Comparison of ENCODE assay signal across 22 cellular contexts in the genomic region with DNA sequence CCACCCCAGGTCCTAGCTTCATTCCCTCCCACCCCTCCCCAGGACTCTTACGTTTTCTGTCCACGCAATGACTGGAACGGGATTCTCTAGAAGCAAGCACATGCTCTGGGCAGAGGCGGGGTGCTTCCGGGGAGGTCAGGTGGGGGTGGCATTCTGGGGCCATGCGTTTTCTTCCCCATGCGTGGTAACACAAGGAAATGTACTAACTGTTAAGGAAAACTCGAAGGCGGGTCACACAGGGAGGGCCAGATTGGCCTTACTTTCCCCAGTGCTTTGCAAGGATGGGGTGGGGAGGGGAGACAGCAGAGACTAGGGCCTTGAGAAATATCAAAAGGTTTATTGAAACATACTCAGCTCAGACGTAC.
"Had no signal": no experiment of that assay in that cellular context is flagged by ENCODE, and none has a peak within 500 bp of the region (broad histone marks: within the 10 kb centered on the region; RNA-seq: fewer than 3 reads in every experiment).

No MANE protein-coding gene starts in this region.

- H3K9me3 ChIP-seq: ascending aorta, breast epithelium, heart right ventricle, thyroid gland, upper lobe of right lung had no signal

- H3K36me3 Mint-ChIP-seq: naive B cell; stimulated activated naive B cell treated with anti-CD40 and anti-IgM and Interleukin-4, amounts not matched to agents 10 μg/mL and 1 μg/mL and 100 μg/mL, for 72 hours had no signal

- H3K27ac Mint-ChIP-seq: activated naive CD4-positive, alpha-beta T cell treated with anti-CD3 and anti-CD28 coated beads, Interleukin-2, amount 50 U/mL, for 24 hours; naive B cell; stimulated activated naive B cell treated with anti-CD40 and anti-IgM and Interleukin-4, amounts not matched to agents 10 μg/mL and 1 μg/mL and 100 μg/mL, for 72 hours; T-cell; T-helper 2 cell treated with Interferon-gamma antibody and Interleukin-4, amounts not matched to agents 5 μg/mL and 100 μg/mL, for 36 hours had no signal

- H3K27ac ChIP-seq: ascending aorta, heart right ventricle, upper lobe of right lung had no signal

- H3K36me3 ChIP-seq: ascending aorta, breast epithelium, upper lobe of right lung had no signal

- H3K27me3 ChIP-seq: ascending aorta, breast epithelium, heart right ventricle, thyroid gland, upper lobe of right lung had no signal

- H3K4me1 Mint-ChIP-seq: activated naive CD4-positive, alpha-beta T cell treated with anti-CD3 and anti-CD28 coated beads, Interleukin-2, amount 50 U/mL, for 24 hours; naive B cell; T-cell had no signal

- H3K4me1 ChIP-seq: ascending aorta, upper lobe of right lung had no signal

- H3K9me3 Mint-ChIP-seq: activated naive CD4-positive, alpha-beta T cell treated with anti-CD3 and anti-CD28 coated beads, Interleukin-2, amount 50 U/mL, for 24 hours; naive B cell; stimulated activated naive B cell treated with anti-CD40 and anti-IgM and Interleukin-4, amounts not matched to agents 10 μg/mL and 1 μg/mL and 100 μg/mL, for 72 hours; T-cell; T-helper 2 cell treated with Interferon-gamma antibody and Interleukin-4, amounts not matched to agents 5 μg/mL and 100 μg/mL, for 36 hours had no signal

- DNase-seq: activated gamma-delta T cell treated with Interleukin-2 at 50 U/mL for 16 hours; activated T-cell treated with anti-CD3 and anti-CD28 coated beads, Interleukin-2, amount 50 U/mL, for 1 hour; effector CD4-positive, alpha-beta T cell; erythroblast; foreskin fibroblast; heart right ventricle; kidney; naive B cell; stimulated activated CD4-positive, alpha-beta T cell treated with anti-CD3 and anti-CD28 coated beads, Interleukin-2, amount 100 ng/mL, for 48 hours; stimulated activated CD8-positive, alpha-beta memory T cell treated with anti-CD3 and anti-CD28 coated beads, Interleukin-4, amount 100 ng/mL, for 48 hours; stimulated activated naive B cell treated with anti-CD40 and anti-IgM and Interleukin-4, amounts not matched to agents 10 μg/mL and 1 μg/mL and 100 μg/mL, for 72 hours; T-cell; thyroid gland; upper lobe of right lung had no signal

- ATAC-seq: heart right ventricle; left lobe of liver; sciatic nerve; stimulated activated naive B cell treated with anti-CD40 and anti-IgM and Interleukin-4, amounts not matched to agents 10 μg/mL and 1 μg/mL and 100 μg/mL, for 72 hours; T-cell; upper lobe of right lung had no signal

- H3K4me3 ChIP-seq: ascending aorta, breast epithelium, heart right ventricle, lung, smooth muscle cell, thyroid gland, upper lobe of right lung had no signal

- H3K4me3 Mint-ChIP-seq: activated naive CD4-positive, alpha-beta T cell treated with anti-CD3 and anti-CD28 coated beads, Interleukin-2, amount 50 U/mL, for 24 hours; naive B cell; stimulated activated naive B cell treated with anti-CD40 and anti-IgM and Interleukin-4, amounts not matched to agents 10 μg/mL and 1 μg/mL and 100 μg/mL, for 72 hours; T-cell; T-helper 2 cell treated with Interferon-gamma antibody and Interleukin-4, amounts not matched to agents 5 μg/mL and 100 μg/mL, for 36 hours had no signal

- H3K27me3 Mint-ChIP-seq: activated naive CD4-positive, alpha-beta T cell treated with anti-CD3 and anti-CD28 coated beads, Interleukin-2, amount 50 U/mL, for 24 hours; stimulated activated naive B cell treated with anti-CD40 and anti-IgM and Interleukin-4, amounts not matched to agents 10 μg/mL and 1 μg/mL and 100 μg/mL, for 72 hours; T-cell had no signal
